ENCODE assay signal across 9 cellular contexts in genomic region chr1:172818841-172819527, GRCh38.
DNase-seq lines count a peak whose midpoint lies in the region; ATAC-seq, FAIRE-seq and TF ChIP-seq lines count a peak whose summit lies in the region.
"Had no signal": no experiment of that assay in that cellular context is flagged by ENCODE, and none has a peak within 500 bp of the region (broad histone marks: within the 10 kb centered on the region; RNA-seq: fewer than 3 reads in every experiment).

No MANE protein-coding gene starts in this region.

- H3K27ac Mint-ChIP-seq in astrocyte (ENCODE audit: unreplicated experiment), result no peak overlapping the region

- no peaks in the 10 kb centered on the region for H3K79me2 ChIP-seq in astrocyte (ENCODE audit: insufficient read depth, low read length)

- H3K4me1 Mint-ChIP-seq in astrocyte (ENCODE audit: low read depth, unreplicated experiment), result peaks cover 15% of the 10 kb centered on the region

- no peak for TF ChIP-seq CTCF in astrocyte (IDR thresholded peaks at IDR 0.05; ENCODE audit: insufficient read depth, low read depth, low read length)

- peaks cover 5% of the 10 kb centered on the region for H3K9me3 Mint-ChIP-seq in astrocyte (ENCODE audit: unreplicated experiment)

- H3K9me3 ChIP-seq in astrocyte (ENCODE audit: insufficient read depth, low read depth, low read length), result peaks cover 4% of the 10 kb centered on the region

- peaks cover 6% of the 10 kb centered on the region for H3K27me3 Mint-ChIP-seq in astrocyte (ENCODE audit: low read depth, unreplicated experiment)

- no peak overlapping the region for H3K9ac ChIP-seq in astrocyte (ENCODE audit: low read length)

- H3K4me3 ChIP-seq in astrocyte (ENCODE audit: insufficient read depth, low read depth, low read length), result no peak overlapping the region

- H3K27me3 ChIP-seq in astrocyte (ENCODE audit: insufficient read depth, low read length), result no peaks in the 10 kb centered on the region

- peaks cover 2% of the 10 kb centered on the region for H3K36me3 Mint-ChIP-seq in astrocyte (ENCODE audit: low read depth, unreplicated experiment)

- DNase-seq in MV-4-11 (lab: John Stamatoyannopoulos, UW) (peak; percentile 94), astrocyte (ENCODE audit: low read depth) (peak; percentile 52), inferior parietal cortex (ENCODE audit: extremely low spot score) (no peak), NCI-H146 treated with DMSO at 0.1 percent for 48 hours (lab: John Stamatoyannopoulos, UW; ENCODE audit: unreplicated experiment) (no peak)
- peak; percentile 25 for DNase-seq in stimulated activated CD8-positive, alpha-beta memory T cell treated with anti-CD3 and anti-CD28 coated beads, Interleukin-12 subunit alpha, Interleukin-12 subunit beta, amount 100 ng/mL, for 4 hours (ENCODE audit: low read depth)
- no peak for DNase-seq in central memory CD4-positive, alpha-beta T cell

- no peak overlapping the region for H3K4me2 ChIP-seq in astrocyte (ENCODE audit: low read length)

- FAIRE-seq in astrocyte (lab: Jason Lieb, UNC), result no peak

- H2AFZ ChIP-seq in astrocyte (ENCODE audit: low read depth, low read length), result no peak overlapping the region

- ATAC-seq in GM18499 (IDR thresholded peaks at IDR 0.05; ENCODE audit: insufficient read depth, unreplicated experiment) (peak; percentile 85), GM21737 (IDR thresholded peaks at IDR 0.05; ENCODE audit: unreplicated experiment) (peak; percentile 90)

- H3K4me1 ChIP-seq in astrocyte (ENCODE audit: insufficient read depth, low read length), result peaks cover 2% of the 10 kb centered on the region

- H4K20me1 ChIP-seq in astrocyte (ENCODE audit: insufficient read depth, low read length), result no peaks in the 10 kb centered on the region

- H3K36me3 ChIP-seq in astrocyte (ENCODE audit: insufficient read depth, low read length), result no peaks in the 10 kb centered on the region

- no peak overlapping the region for H3K4me3 Mint-ChIP-seq in astrocyte (ENCODE audit: unreplicated experiment)

- H3K27ac ChIP-seq in astrocyte (ENCODE audit: low read depth, low read length), result no peak overlapping the region
- H3K27ac ChIP-seq: HL-60 had no signal

Comparison
In these comparisons a context has a peak if more than half of its experiments do, and no peak if none do; other contexts are left out.
1. DNase-seq: peak in MV-4-11 (single experiment), astrocyte (single experiment) and stimulated activated CD8-positive, alpha-beta memory T cell treated with anti-CD3 and anti-CD28 coated beads, Interleukin-12 subunit alpha, Interleukin-12 subunit beta, amount 100 ng/mL, for 4 hours (single experiment); none in inferior parietal cortex (single experiment), central memory CD4-positive, alpha-beta T cell (single experiment) and NCI-H146 treated with DMSO at 0.1 percent for 48 hours (single experiment).